ENCODE assay signal across 17 cellular contexts in the genomic region with DNA sequence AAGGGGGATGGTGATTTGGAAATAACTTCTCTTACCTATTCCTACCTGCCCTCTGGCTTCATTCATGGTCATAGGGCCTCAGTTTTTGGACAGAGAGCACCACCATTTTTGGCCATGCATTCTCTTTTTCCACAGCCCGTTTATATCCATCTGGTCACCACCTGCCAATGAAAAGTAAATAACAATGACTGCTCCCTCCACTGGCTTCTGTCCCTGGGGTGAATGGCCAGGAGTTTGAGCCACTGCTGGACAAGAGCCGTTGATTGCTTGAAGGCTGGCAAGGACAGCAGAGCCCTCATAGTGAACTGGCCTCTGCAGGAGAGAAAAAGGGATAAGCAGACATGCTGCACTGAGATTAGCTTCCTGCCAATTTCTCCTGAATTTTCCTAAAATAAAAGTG.
"Had no signal": no experiment of that assay in that cellular context is flagged by ENCODE, and none has a peak within 500 bp of the region (broad histone marks: within the 10 kb centered on the region; RNA-seq: fewer than 3 reads in every experiment).

No MANE protein-coding gene starts in this region.

- H3K27me3 ChIP-seq: body of pancreas, heart right ventricle, testis had no signal

- H3K9me3 Mint-ChIP-seq: activated naive CD4-positive, alpha-beta T cell treated with anti-CD3 and anti-CD28 coated beads, Interleukin-2, amount 50 U/mL, for 24 hours; activated T-helper 2 cell treated with anti-CD3 and anti-CD28 coated beads, Interferon-gamma antibody, Interleukin-2, Interleukin-4, amounts not matched to agents 10 μg/mL and 5 μg/mL and 100 μg/mL, durations not matched to agents 14 hours and 24 hours and 36 hours; endodermal cell; stimulated activated naive CD8-positive, alpha-beta T cell treated with anti-CD3 and anti-CD28 coated beads, Interleukin-15, Interleukin-2, amounts not matched to agents 100 ng/mL and 50 ng/mL, for 24 hours had no signal

- H3K9me3 ChIP-seq: body of pancreas, testis had no signal

- H3K4me3 ChIP-seq: body of pancreas, heart right ventricle, testis had no signal

- H3K27me3 Mint-ChIP-seq: stimulated activated naive CD8-positive, alpha-beta T cell treated with anti-CD3 and anti-CD28 coated beads, Interleukin-15, Interleukin-2, amounts not matched to agents 100 ng/mL and 50 ng/mL, for 24 hours had no signal

- H3K36me3 ChIP-seq: heart right ventricle had no signal

- DNase-seq: activated CD4-positive, alpha-beta T cell treated with anti-CD3 and anti-CD28 coated beads, Interleukin-2, amount 50 U/mL, for 1 hour; activated T-cell treated with anti-CD3 and anti-CD28 coated beads for 4 hours; amniotic stem cell; body of pancreas; central memory CD4-positive, alpha-beta T cell; dermis blood vessel endothelial cell; endodermal cell; erythroblast; heart right ventricle; left ventricle myocardium superior; stimulated activated CD4-positive, alpha-beta T cell treated with anti-CD3 and anti-CD28 coated beads, Interleukin-15, amount 100 ng/mL, for 24 hours; stimulated activated CD4-positive, alpha-beta T cell treated with anti-CD3 and anti-CD28 coated beads, Interleukin-4, amount 100 ng/mL, for 24 hours; T-helper 17 cell; testis had no signal

- ATAC-seq: body of pancreas, heart right ventricle, left ventricle myocardium superior, T-helper 17 cell had no signal

- H3K4me3 Mint-ChIP-seq: activated naive CD4-positive, alpha-beta T cell treated with anti-CD3 and anti-CD28 coated beads, Interleukin-2, amount 50 U/mL, for 24 hours; endodermal cell; stimulated activated naive CD8-positive, alpha-beta T cell treated with anti-CD3 and anti-CD28 coated beads, Interleukin-15, Interleukin-2, amounts not matched to agents 100 ng/mL and 50 ng/mL, for 24 hours; T-helper 17 cell had no signal

- H3K27ac ChIP-seq: body of pancreas, heart right ventricle, testis had no signal

- H3K27ac Mint-ChIP-seq: activated naive CD4-positive, alpha-beta T cell treated with anti-CD3 and anti-CD28 coated beads, Interleukin-2, amount 50 U/mL, for 24 hours; activated T-helper 2 cell treated with anti-CD3 and anti-CD28 coated beads, Interferon-gamma antibody, Interleukin-2, Interleukin-4, amounts not matched to agents 10 μg/mL and 5 μg/mL and 100 μg/mL, durations not matched to agents 14 hours and 24 hours and 36 hours; endodermal cell; stimulated activated naive CD8-positive, alpha-beta T cell treated with anti-CD3 and anti-CD28 coated beads, Interleukin-15, Interleukin-2, amounts not matched to agents 100 ng/mL and 50 ng/mL, for 24 hours; T-helper 17 cell had no signal
